9 cellular contexts compared by ENCODE assay signal in genomic region chr21:36917487-36918158, GRCh38. TPM values are rescaled to one million over a fixed set of nuclear protein-coding genes. Genes with fewer than 3 reads are reported as not detected.
DNase-seq lines count a peak whose midpoint lies in the region; ATAC-seq and TF ChIP-seq lines count a peak whose summit lies in the region.
"Had no signal": no experiment of that assay in that cellular context is flagged by ENCODE, and none has a peak within 500 bp of the region (broad histone marks: within the 10 kb centered on the region; RNA-seq: fewer than 3 reads in every experiment).

No MANE protein-coding gene starts in this region.

- WGBS in hepatocyte (ENCODE audit: low lambda C conversion rate, missing lambda C conversion rate) = 31% methylated on average over 8 of the region's 8 CpGs
- 63 to 80% methylated on average over 1 to 8 of the region's 8 CpGs for WGBS in transverse colon (ENCODE audit: low coverage in 1 of 2), 2 donors

- no peak for TF ChIP-seq POLR2A in transverse colon (IDR thresholded peaks at IDR 0.05)

- H2AFZ ChIP-seq in hepatocyte = peak overlapping the region; percentile 22

- H3K27ac Mint-ChIP-seq in WTC11 (no peak overlapping the region), T-helper 17 cell (no peak overlapping the region)
- H3K27ac Mint-ChIP-seq: naive B cell had no signal

- no peak overlapping the region for H3K4me2 ChIP-seq in hepatocyte

- H3K36me3 Mint-ChIP-seq in WTC11 = no peaks in the 10 kb centered on the region
- no peaks in the 10 kb centered on the region for H3K36me3 Mint-ChIP-seq in T-helper 17 cell (ENCODE audit: low read depth)
- H3K36me3 Mint-ChIP-seq: naive B cell had no signal

- no peaks in the 10 kb centered on the region for H3K79me2 ChIP-seq in hepatocyte

- H3K27me3 ChIP-seq in hepatocyte (no peaks in the 10 kb centered on the region), transverse colon (no peaks in the 10 kb centered on the region)

- POLR2A ChIA-PET in WTC11 (lab: Charles Lee) = interaction anchor here (0.6 to 1.2 kb wide), 5 partner anchors 13 to 63 kb away, joined by 3 to 4 read pairs (median 3); no protein-coding TSS in a partner anchor

- no peaks in the 10 kb centered on the region for H3K9me3 Mint-ChIP-seq in WTC11
- H3K9me3 Mint-ChIP-seq: naive B cell had no signal

- H3K4me3 Mint-ChIP-seq in WTC11 = no peak overlapping the region
- H3K4me3 Mint-ChIP-seq in T-helper 17 cell = no peak overlapping the region
- H3K4me3 Mint-ChIP-seq: naive B cell had no signal

- H3K4me1 Mint-ChIP-seq in WTC11 (peaks cover 46% of the 10 kb centered on the region), T-helper 17 cell (peaks cover 9% of the 10 kb centered on the region)
- H3K4me1 Mint-ChIP-seq: naive B cell had no signal

- no peak for TF ChIP-seq EP300 in transverse colon (IDR thresholded peaks at IDR 0.05; ENCODE audit: low read depth)

- TF ChIP-seq CTCF in WTC11 (IDR thresholded peaks at IDR 0.05) (0 out of 2 replicates have a peak, but pooled peaks have one; percentile 14), hepatocyte (IDR thresholded peaks at IDR 0.05; ENCODE audit: poor library complexity) (peak; percentile 59), transverse colon (IDR thresholded peaks at IDR 0.05) (peak in 4 of 5 experiments; percentile 14 to 34 (median 25))

- CTCF ChIA-PET in WTC11 (lab: Charles Lee) = interaction anchor here (0.6 to 2.2 kb wide), 54 partner anchors 10 to 1949 kb away, joined by 3 to 22 read pairs (median 4); partner anchors contain the start of gene HLCS

- H3K4me1 ChIP-seq in hepatocyte (ENCODE audit: insufficient read depth) = peaks cover 25% of the 10 kb centered on the region
- H3K4me1 ChIP-seq in transverse colon = peaks cover 0 to 11% (median 3%) of the 10 kb centered on the region in 4 donors

- H3K4me3 ChIP-seq in hepatocyte (no peak overlapping the region), transverse colon (no peak overlapping the region)

- DNase-seq in NCI-H82 (lab: John Stamatoyannopoulos, UW) (peak; percentile 48), NCI-H82 treated with DMSO at 0.1 percent for 48 hours (lab: John Stamatoyannopoulos, UW; ENCODE audit: unreplicated experiment) (no peak), WTC11 (ENCODE audit: low spot score) (peak; percentile 43), hepatocyte (ENCODE audit: low spot score) (peak; percentile 72), transverse colon (no peak), T-helper 17 cell (no peak)
- no peak for DNase-seq in effector CD4-positive, alpha-beta T cell
- DNase-seq in stimulated activated naive CD4-positive, alpha-beta T cell treated with Interleukin-2 at 50 U/mL for 16 hours (lab: John Stamatoyannopoulos, UW) = no peak
- DNase-seq: naive B cell had no signal

- H3K9me2 ChIP-seq in hepatocyte (replicated peaks; ENCODE audit: insufficient read depth) = no peaks in the 10 kb centered on the region

- no peaks in the 10 kb centered on the region for H3K9me3 ChIP-seq in hepatocyte (ENCODE audit: low read depth)
- H3K9me3 ChIP-seq in transverse colon = no peaks in the 10 kb centered on the region
- no peaks in the 10 kb centered on the region for H3K9me3 ChIP-seq in T-helper 17 cell (ENCODE audit: control insufficient read depth, low read length, poor library complexity, severe bottlenecking)

- H3K27me3 Mint-ChIP-seq in WTC11 (ENCODE audit: low read depth) (no peaks in the 10 kb centered on the region), T-helper 17 cell (no peaks in the 10 kb centered on the region)
- H3K27me3 Mint-ChIP-seq: naive B cell had no signal

- H3K27ac ChIP-seq in hepatocyte (peak overlapping the region; percentile 3), transverse colon (no peak overlapping the region)

- ATAC-seq in WTC11 (peak; percentile 81), T-helper 17 cell (no peak)

- in situ Hi-C loops in transverse colon (cut with MboI; ENCODE audit: low pct_ligation_motif_present in 1 of 4, low pct_unique_long_range_greater_than_20kb in 1 of 4, low sequenced_read_pairs in 3 of 4) = no loop called here

- intact Hi-C loops in transverse colon (cut with DNase I; ENCODE audit: low total_unique reads) = no loop called here

- H4K20me1 ChIP-seq in hepatocyte (ENCODE audit: insufficient read depth, poor library complexity, severe bottlenecking) = no peaks in the 10 kb centered on the region

- H3K36me3 ChIP-seq in hepatocyte (replicated peaks; ENCODE audit: insufficient read depth, low read depth) (no peaks in the 10 kb centered on the region), transverse colon (no peaks in the 10 kb centered on the region)

TF ChIP-seq in WTC11, 78 proteins besides CTCF, POLR2A, EP300 and RAD21:
- TF ChIP-seq ELF4 (CRISPR knock-in tag; IDR thresholded peaks at IDR 0.05; ENCODE audit: low read depth) = no peak
- TF ChIP-seq NR1H2 (CRISPR knock-in tag; IDR thresholded peaks at IDR 0.05) = no peak
- TF ChIP-seq KAT7 (CRISPR knock-in tag; IDR thresholded peaks at IDR 0.05; ENCODE audit: borderline replicate concordance) = no peak
- TF ChIP-seq ZNF425 (CRISPR knock-in tag; conservative IDR thresholded peaks at IDR 0.05) = no peak

RNA-seq across cellular contexts. Expression of gene HLCS, which starts 48.8 kb away (rescaled TPM):
- total RNA-seq in WTC11 (2021) (9.3 to 11.1 TPM (median 10.9 TPM) in 3 replicates), hepatocyte (16.7 and 30.4 TPM in 2 replicates), transverse colon (10 to 100 TPM; 20.0 to 75.4 (median 32.8) TPM), T-helper 17 cell (10 to 100 TPM; 14.4 to 16.3 TPM)
- polyA plus RNA-seq in hepatocyte = 9.2 and 10.6 TPM in 2 replicates

Comparison
In these comparisons a context has a peak if more than half of its experiments do, and no peak if none do; other contexts are left out.
1. DNase-seq: peak in NCI-H82 (single experiment), WTC11 (single experiment) and hepatocyte (single experiment); none in NCI-H82 treated with DMSO at 0.1 percent for 48 hours (single experiment), transverse colon (single experiment), T-helper 17 cell (0 of 3), effector CD4-positive, alpha-beta T cell (single experiment) and stimulated activated naive CD4-positive, alpha-beta T cell treated with Interleukin-2 at 50 U/mL for 16 hours (single experiment).
2. Peak in every context shown above with its lines, with median percentiles within 50 percentile points of each other: CTCF ChIP-seq.